11 cellular contexts compared by ENCODE assay signal in the genomic region with DNA sequence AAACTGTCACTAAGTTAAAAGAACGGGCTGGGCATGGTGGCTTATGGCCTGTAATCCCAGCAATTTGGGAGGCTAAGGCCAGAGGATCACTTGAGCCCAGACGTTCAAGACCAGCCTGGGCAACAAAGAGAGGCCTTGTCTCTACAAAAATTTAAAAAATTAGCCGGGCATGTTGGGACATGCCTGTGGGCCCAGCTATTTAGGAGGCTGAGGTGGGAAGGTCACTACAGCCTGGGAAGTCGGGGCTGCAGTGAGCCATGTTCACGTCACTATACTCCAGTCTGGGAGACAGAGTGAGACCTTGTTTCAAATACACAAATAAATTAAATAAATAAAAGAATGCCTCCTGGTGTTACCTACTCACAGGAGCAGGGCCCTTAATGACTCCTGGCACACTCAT.
A peak's percentile ranks its signal among the peaks of the same experiment; 100 is the strongest.
DNase-seq lines count a peak whose midpoint lies in the region; ATAC-seq and TF ChIP-seq lines count a peak whose summit lies in the region.
"Had no signal": no experiment of that assay in that cellular context is flagged by ENCODE, and none has a peak within 500 bp of the region (broad histone marks: within the 10 kb centered on the region; RNA-seq: fewer than 3 reads in every experiment).

No MANE protein-coding gene starts in this region.

- in situ Hi-C loops in GM23248 (cut with MboI): no loop called here
- in situ Hi-C loops in SK-MEL-5 (cut with HindIII; ENCODE audit: low pct_unique_long_range_greater_than_20kb, low sequenced_read_pairs): no loop called here

- H3K27ac ChIP-seq in GM23248 (peak overlapping the region; percentile 92), WERI-Rb-1 (no peak overlapping the region)

- H3K27me3 Mint-ChIP-seq in progenitor cell of endocrine pancreas: no peaks in the 10 kb centered on the region
- H3K27me3 Mint-ChIP-seq in activated naive CD8-positive, alpha-beta T cell treated with anti-CD3 and anti-CD28 coated beads, Interleukin-2, amount 50 U/mL, for 24 hours: peaks cover 6% of the 10 kb centered on the region
- H3K27me3 Mint-ChIP-seq: CD4-positive, CD25-positive, alpha-beta regulatory T cell had no signal

- H2AFZ ChIP-seq in GM23248: peak overlapping the region; percentile 5; the same call in 1 of the 2 replicates

- H3K36me3 ChIP-seq in GM23248 (ENCODE audit: low read depth) (no peaks in the 10 kb centered on the region), WERI-Rb-1 (no peaks in the 10 kb centered on the region)

- H3K79me2 ChIP-seq in GM23248 (ENCODE audit: insufficient read depth): peaks cover 58% of the 10 kb centered on the region

- peak overlapping the region; percentile 75 for H3K9ac ChIP-seq in GM23248

- H3K36me3 Mint-ChIP-seq in progenitor cell of endocrine pancreas (ENCODE audit: insufficient read depth): peaks cover 14% of the 10 kb centered on the region
- H3K36me3 Mint-ChIP-seq in activated naive CD8-positive, alpha-beta T cell treated with anti-CD3 and anti-CD28 coated beads, Interleukin-2, amount 50 U/mL, for 24 hours (ENCODE audit: low read depth): no peaks in the 10 kb centered on the region
- H3K36me3 Mint-ChIP-seq: CD4-positive, CD25-positive, alpha-beta regulatory T cell had no signal

- H3K9me2 ChIP-seq in GM23248 (ENCODE audit: insufficient read depth): no peaks in the 10 kb centered on the region

- WGBS in GM23248 (ENCODE audit: low coverage in 1 of 2, low lambda C conversion rate in 2 of 2, missing lambda C conversion rate in 2 of 2), 2 experiments: 35 to 41% methylated on average over 5 of the region's 5 CpGs

- H3F3A ChIP-seq in GM23248 (ENCODE audit: insufficient read depth): peaks cover 82% of the 10 kb centered on the region

- H3K4me3 Mint-ChIP-seq in progenitor cell of endocrine pancreas (ENCODE audit: low read depth): no peak overlapping the region
- no peak overlapping the region for H3K4me3 Mint-ChIP-seq in activated naive CD8-positive, alpha-beta T cell treated with anti-CD3 and anti-CD28 coated beads, Interleukin-2, amount 50 U/mL, for 24 hours
- H3K4me3 Mint-ChIP-seq: activated naive CD4-positive, alpha-beta T cell treated with anti-CD3 and anti-CD28 coated beads for 36 hours; CD4-positive, CD25-positive, alpha-beta regulatory T cell had no signal

- H3K27me3 ChIP-seq in GM23248 (replicated peaks; ENCODE audit: insufficient read depth) (no peaks in the 10 kb centered on the region), WERI-Rb-1 (ENCODE audit: insufficient read depth, low read depth, severe bottlenecking) (no peaks in the 10 kb centered on the region)

- H3K4me1 ChIP-seq in GM23248 (ENCODE audit: insufficient read depth): peaks cover 74% of the 10 kb centered on the region

- peak overlapping the region; percentile 79 for H3K4me2 ChIP-seq in GM23248 (ENCODE audit: unreplicated experiment)

- H4K20me1 ChIP-seq in GM23248 (ENCODE audit: insufficient read depth): no peaks in the 10 kb centered on the region

- no peaks in the 10 kb centered on the region for H3K9me3 ChIP-seq in GM23248 (ENCODE audit: low read depth)
- no peaks in the 10 kb centered on the region for H3K9me3 ChIP-seq in WERI-Rb-1 (ENCODE audit: severe bottlenecking)

- no peak for TF ChIP-seq CTCF in fibroblast of villous mesenchyme (IDR thresholded peaks at IDR 0.05; ENCODE audit: insufficient read depth, low read depth, low read length)
- no peak for TF ChIP-seq CTCF in progenitor cell of endocrine pancreas (IDR thresholded peaks at IDR 0.05; ENCODE audit: unreplicated experiment)
- TF ChIP-seq CTCF in WERI-Rb-1 (IDR thresholded peaks at IDR 0.05; ENCODE audit: low read depth, low read length): no peak

- DNase-seq in GM23248 (peak; percentile 12), SK-MEL-5 (ENCODE audit: low read depth, low spot score) (peak; percentile 53), fibroblast of villous mesenchyme (ENCODE audit: low read depth) (peak; percentile 52), progenitor cell of endocrine pancreas (ENCODE audit: low spot score, unreplicated experiment) (no peak), WERI-Rb-1 (no peak), NCI-H2196 (lab: John Stamatoyannopoulos, UW; ENCODE audit: unreplicated experiment) (no peak)
- DNase-seq in activated naive CD8-positive, alpha-beta T cell treated with anti-CD3 and anti-CD28 coated beads, Interleukin-2, amount 50 U/mL, for 24 hours: no peak
- DNase-seq: activated CD4-positive, CD25-positive, alpha-beta regulatory T cell; activated naive CD4-positive, alpha-beta T cell treated with anti-CD3 and anti-CD28 coated beads for 36 hours; CD4-positive, CD25-positive, alpha-beta regulatory T cell had no signal

- no peaks in the 10 kb centered on the region for H3K9me3 Mint-ChIP-seq in progenitor cell of endocrine pancreas (ENCODE audit: low read depth)
- H3K9me3 Mint-ChIP-seq in activated naive CD8-positive, alpha-beta T cell treated with anti-CD3 and anti-CD28 coated beads, Interleukin-2, amount 50 U/mL, for 24 hours: peaks cover 3% of the 10 kb centered on the region
- H3K9me3 Mint-ChIP-seq: activated naive CD4-positive, alpha-beta T cell treated with anti-CD3 and anti-CD28 coated beads for 36 hours had no signal

- no peak for ATAC-seq in activated naive CD8-positive, alpha-beta T cell treated with anti-CD3 and anti-CD28 coated beads, Interleukin-2, amount 50 U/mL, for 24 hours
- ATAC-seq in GM21515 (IDR thresholded peaks at IDR 0.05; ENCODE audit: unreplicated experiment): no peak

- H3K27ac Mint-ChIP-seq in progenitor cell of endocrine pancreas: peak overlapping the region; percentile 73
- H3K27ac Mint-ChIP-seq in activated naive CD8-positive, alpha-beta T cell treated with anti-CD3 and anti-CD28 coated beads, Interleukin-2, amount 50 U/mL, for 24 hours: no peak overlapping the region
- H3K27ac Mint-ChIP-seq: activated naive CD4-positive, alpha-beta T cell treated with anti-CD3 and anti-CD28 coated beads for 36 hours; CD4-positive, CD25-positive, alpha-beta regulatory T cell had no signal

- peaks cover 33% of the 10 kb centered on the region for H3K4me1 Mint-ChIP-seq in progenitor cell of endocrine pancreas (ENCODE audit: low read depth)
- no peaks in the 10 kb centered on the region for H3K4me1 Mint-ChIP-seq in activated naive CD8-positive, alpha-beta T cell treated with anti-CD3 and anti-CD28 coated beads, Interleukin-2, amount 50 U/mL, for 24 hours
- H3K4me1 Mint-ChIP-seq: CD4-positive, CD25-positive, alpha-beta regulatory T cell had no signal

- H3K4me3 ChIP-seq in GM23248 (no peak overlapping the region), fibroblast of villous mesenchyme (ENCODE audit: low read depth, low read length) (no peak overlapping the region), WERI-Rb-1 (ENCODE audit: low read depth, low read length) (no peak overlapping the region)

Comparison
In these comparisons a context has a peak if more than half of its experiments do, and no peak if none do; other contexts are left out.
1. DNase-seq: peak in GM23248 (single experiment), SK-MEL-5 (single experiment) and fibroblast of villous mesenchyme (single experiment); none in progenitor cell of endocrine pancreas (single experiment), activated naive CD8-positive, alpha-beta T cell treated with anti-CD3 and anti-CD28 coated beads, Interleukin-2, amount 50 U/mL, for 24 hours (single experiment), WERI-Rb-1 (single experiment) and NCI-H2196 (single experiment).